Comparison of ENCODE assay signal across 20 cellular contexts in genomic region chr7:120436487-120437060, GRCh38.
DNase-seq lines count a peak whose midpoint lies in the region; ATAC-seq and TF ChIP-seq lines count a peak whose summit lies in the region.
"Had no signal": no experiment of that assay in that cellular context is flagged by ENCODE, and none has a peak within 500 bp of the region (broad histone marks: within the 10 kb centered on the region; RNA-seq: fewer than 3 reads in every experiment).

No MANE protein-coding gene starts in this region.

- TF ChIP-seq POLR2A in stomach (IDR thresholded peaks at IDR 0.05): no peak

- intact Hi-C loops in stomach (cut with DNase I; ENCODE audit: low total_unique reads): no loop called here

- no peak for TF ChIP-seq EP300 in stomach (IDR thresholded peaks at IDR 0.05)

- WGBS in stomach, 5 donors: 71 to 94% (median 74%) methylated on average over 1 of the region's 1 CpG

- H3K36me3 ChIP-seq in BE2C: no peaks in the 10 kb centered on the region
- H3K36me3 ChIP-seq in stomach: no peaks in the 10 kb centered on the region
- H3K36me3 ChIP-seq: transverse colon had no signal

- H3K4me1 ChIP-seq in BE2C (no peaks in the 10 kb centered on the region), stomach (no peaks in the 10 kb centered on the region)
- H3K4me1 ChIP-seq: psoas muscle, transverse colon had no signal

- H3K4me3 ChIP-seq in BE2C (ENCODE audit: low read depth, low read length) (no peak overlapping the region), stomach (no peak overlapping the region)
- H3K4me3 ChIP-seq: K562, psoas muscle, SK-N-MC, transverse colon had no signal

- no peaks in the 10 kb centered on the region; the same call in 1 of the 2 replicates for H3K9me3 ChIP-seq in BE2C
- H3K9me3 ChIP-seq in stomach: no peaks in the 10 kb centered on the region
- H3K9me3 ChIP-seq: psoas muscle, transverse colon had no signal

- peak overlapping the region; percentile 6 for H3K27ac ChIP-seq in caudate nucleus (ENCODE audit: low read depth, low read length)
- no peak overlapping the region for H3K27ac ChIP-seq in stomach
- H3K27ac ChIP-seq: psoas muscle, SK-N-MC, transverse colon had no signal

- DNase-seq in caudate nucleus (lab: John Stamatoyannopoulos, UW) (peak in 1 of 61 donors; percentile 95), NCI-H748 (lab: John Stamatoyannopoulos, UW; ENCODE audit: unreplicated experiment) (no peak), BE2C (no peak), stomach (no peak)
- DNase-seq in activated effector memory CD4-positive, alpha-beta T cell treated with anti-CD3 and anti-CD28 coated beads, Interleukin-2, amount 50 U/mL, for 16 hours: no peak
- DNase-seq: activated CD8-positive, alpha-beta memory T cell treated with anti-CD3 and anti-CD28 coated beads for 24 hours; CD4-positive, CD25-positive, alpha-beta regulatory T cell; endodermal cell; left colon; nephron progenitor cell; psoas muscle; small intestine; stimulated activated CD4-positive, alpha-beta T cell treated with anti-CD3 and anti-CD28 coated beads, Interleukin-2, amount 100 ng/mL, for 48 hours; transverse colon had no signal

- H3K27me3 ChIP-seq in BE2C: no peaks in the 10 kb centered on the region
- H3K27me3 ChIP-seq in stomach: no peaks in the 10 kb centered on the region
- H3K27me3 ChIP-seq: transverse colon had no signal

- TF ChIP-seq CTCF in BE2C (IDR thresholded peaks at IDR 0.05; ENCODE audit: low read depth, low read length): no peak
- no peak for TF ChIP-seq CTCF in stomach (IDR thresholded peaks at IDR 0.05)

- ATAC-seq in GM18519 (IDR thresholded peaks at IDR 0.05; ENCODE audit: low FRiP score, unreplicated experiment): peak; percentile 37
- peak; percentile 39 for ATAC-seq in GM21576 (IDR thresholded peaks at IDR 0.05; ENCODE audit: unreplicated experiment)
- peak; percentile 52 for ATAC-seq in HG03175 (IDR thresholded peaks at IDR 0.05; ENCODE audit: unreplicated experiment)
- ATAC-seq: K562, left colon, psoas muscle, WTC11 had no signal
